Comparison of ENCODE assay signal across 16 cellular contexts in genomic region chr22:41768420-41768819, GRCh38. TPM values are rescaled to one million over a fixed set of nuclear protein-coding genes. Genes with fewer than 3 reads are reported as not detected.
A peak's percentile ranks its signal among the peaks of the same experiment; 100 is the strongest.
DNase-seq lines count a peak whose midpoint lies in the region; ATAC-seq, FAIRE-seq and TF ChIP-seq lines count a peak whose summit lies in the region.
"Had no signal": no experiment of that assay in that cellular context is flagged by ENCODE, and none has a peak within 500 bp of the region (broad histone marks: within the 10 kb centered on the region; RNA-seq: fewer than 3 reads in every experiment).

No MANE protein-coding gene starts in this region.

- intact Hi-C loops in GM12878 (cut with micrococcal nuclease; ENCODE audit: unreplicated experiment), result no loop called here

- H3K27ac ChIP-seq in GM12878 (ENCODE audit: control insufficient read depth, insufficient read depth), result no peak overlapping the region
- H3K27ac ChIP-seq: neutrophil had no signal

- TF ChIP-seq POLR2A in GM12878 (IDR thresholded peaks at IDR 0.05; ENCODE audit: low read depth, low read length), result no peak

- no peak for TF ChIP-seq CTCF in GM12878 (IDR thresholded peaks at IDR 0.05 in 2 of 3, conservative IDR thresholded peaks at IDR 0.05 in 1 of 3; ENCODE audit: control insufficient read depth in 2 of 3, extremely low read depth in 1 of 3, insufficient read depth in 1 of 3, low read depth in 3 of 3, low read length in 3 of 3)

- no peak overlapping the region for H3K9ac ChIP-seq in GM12878 (ENCODE audit: control insufficient read depth, insufficient read depth, low read length)

- H3K79me2 ChIP-seq in GM12878 (ENCODE audit: control insufficient read depth, insufficient read depth, low read length), result no peaks in the 10 kb centered on the region

- H2AFZ ChIP-seq in GM12878 (ENCODE audit: control insufficient read depth, low read depth, low read length), result no peak overlapping the region

- H3K9me3 ChIP-seq in GM12878 (replicated peaks; ENCODE audit: control insufficient read depth, insufficient read depth, low read length), result no peaks in the 10 kb centered on the region
- H3K9me3 ChIP-seq: neutrophil had no signal

- ATAC-seq in GM12878, result peak; percentile 59
- ATAC-seq in GM21737 (IDR thresholded peaks at IDR 0.05; ENCODE audit: unreplicated experiment), result no peak
- no peak for ATAC-seq in GM18868 (IDR thresholded peaks at IDR 0.05; ENCODE audit: unreplicated experiment)

- H3K4me1 ChIP-seq in GM12878 (ENCODE audit: control insufficient read depth, insufficient read depth, low read length), result no peaks in the 10 kb centered on the region

- SMC1A ChIA-PET in GM12878 (lab: Charles Lee; ENCODE audit: uncharacterized antibody, unreplicated experiment), result interaction anchor here (0.6 to 3.8 kb wide), 10 partner anchors 8 to 89 kb away, joined by 3 to 16 read pairs (median 5); partner anchors contain the start of genes CCDC134 and MEI1

- POLR2A ChIA-PET in GM12878 (lab: Charles Lee), result interaction anchor here (1.1 to 1.7 kb wide), 3 partner anchors 13 to 62 kb away, joined by 3 to 5 read pairs (median 4); partner anchors contain the start of gene CCDC134

- RAD21 ChIA-PET in GM12878 (lab: Charles Lee; ENCODE audit: unreplicated experiment), result interaction anchor here (0.6 to 2.9 kb wide), 3 partner anchors 13 to 672 kb away, joined by 3 to 13 read pairs (median 5); no protein-coding TSS in a partner anchor

- in situ Hi-C loops in GM12878 (cut with MboI), result no loop called here

- no peak overlapping the region for H3K4me2 ChIP-seq in GM12878 (ENCODE audit: control insufficient read depth, insufficient read depth)

- 41% methylated on average over 2 of the region's 2 CpGs for WGBS in GM12878 (ENCODE audit: insufficient coverage, insufficient replicate concordance, low lambda C conversion rate, missing lambda C conversion rate)

- no peaks in the 10 kb centered on the region for H3K27me3 ChIP-seq in GM12878 (replicated peaks in 1 of 2; ENCODE audit: control insufficient read depth in 2 of 2, insufficient read depth in 2 of 2, low read length in 1 of 2)
- H3K27me3 ChIP-seq: neutrophil had no signal

- FAIRE-seq in GM12878 (lab: Jason Lieb, UNC), result no peak

- no TSS peak for BruUV-seq in GM12878 (replicated peaks; lab: Mats Ljungman, UMichigan)

- no peak for TF ChIP-seq EP300 in GM12878 (IDR thresholded peaks at IDR 0.05; ENCODE audit: borderline replicate concordance in 1 of 2, control insufficient read depth in 1 of 2, low read depth in 2 of 2, low read length in 2 of 2)

- TF ChIP-seq RAD21 in GM12878 (IDR thresholded peaks at IDR 0.05; ENCODE audit: insufficient read depth, low read depth, low read length), result no peak

- no peaks in the 10 kb centered on the region for H4K20me1 ChIP-seq in GM12878 (ENCODE audit: control insufficient read depth, insufficient read depth)

- no peaks in the 10 kb centered on the region; a peak in 1 of 4 replicates for H3K36me3 ChIP-seq in GM12878 (ENCODE audit: control insufficient read depth in 2 of 2, insufficient read depth in 2 of 2, low read length in 1 of 2)
- H3K36me3 ChIP-seq: neutrophil had no signal

- CTCF ChIA-PET in GM12878 (lab: Yijun Ruan, JAX), result interaction anchor here (0.7 to 3.8 kb wide), 10 partner anchors 10 to 303 kb away, joined by 3 to 26 read pairs (median 7); partner anchors contain the start of gene MEI1

- DNase-seq in Daoy (ENCODE audit: low read depth) (peak; percentile 61), Kasumi-1 (lab: John Stamatoyannopoulos, UW) (peak; percentile 52), GM12878 (ENCODE audit: low read depth, low spot score) (no peak), left kidney (ENCODE audit: low read depth, low spot score) (peak; percentile 69), cerebellum (ENCODE audit: low spot score) (no peak)
- DNase-seq in activated effector memory CD4-positive, alpha-beta T cell treated with anti-CD3 and anti-CD28 coated beads, Interleukin-2, amount 50 U/mL, for 16 hours, result no peak
- DNase-seq: activated naive CD8-positive, alpha-beta T cell treated with anti-CD3 and anti-CD28 coated beads, Interleukin-2, amount 10 ng/mL, durations not matched to agents 7 days and 5 days; Calu3; endodermal cell; immature natural killer cell; NCI-H2107; Right ventricle myocardium superior; stimulated activated CD4-positive, alpha-beta T cell treated with anti-CD3 and anti-CD28 coated beads, Interleukin-2, amount 100 ng/mL, for 24 hours had no signal

- H3K4me3 ChIP-seq in GM12878, result no peak overlapping the region

TF ChIP-seq in GM12878, 131 proteins besides CTCF, POLR2A, EP300 and RAD21 (continues in another document):
- TF ChIP-seq ZBTB4 (CRISPR knock-in tag; IDR thresholded peaks at IDR 0.05), result no peak
- no peak for TF ChIP-seq CHD2 (IDR thresholded peaks at IDR 0.05; ENCODE audit: borderline replicate concordance, low read depth, low read length)
- TF ChIP-seq, protein P1, sequence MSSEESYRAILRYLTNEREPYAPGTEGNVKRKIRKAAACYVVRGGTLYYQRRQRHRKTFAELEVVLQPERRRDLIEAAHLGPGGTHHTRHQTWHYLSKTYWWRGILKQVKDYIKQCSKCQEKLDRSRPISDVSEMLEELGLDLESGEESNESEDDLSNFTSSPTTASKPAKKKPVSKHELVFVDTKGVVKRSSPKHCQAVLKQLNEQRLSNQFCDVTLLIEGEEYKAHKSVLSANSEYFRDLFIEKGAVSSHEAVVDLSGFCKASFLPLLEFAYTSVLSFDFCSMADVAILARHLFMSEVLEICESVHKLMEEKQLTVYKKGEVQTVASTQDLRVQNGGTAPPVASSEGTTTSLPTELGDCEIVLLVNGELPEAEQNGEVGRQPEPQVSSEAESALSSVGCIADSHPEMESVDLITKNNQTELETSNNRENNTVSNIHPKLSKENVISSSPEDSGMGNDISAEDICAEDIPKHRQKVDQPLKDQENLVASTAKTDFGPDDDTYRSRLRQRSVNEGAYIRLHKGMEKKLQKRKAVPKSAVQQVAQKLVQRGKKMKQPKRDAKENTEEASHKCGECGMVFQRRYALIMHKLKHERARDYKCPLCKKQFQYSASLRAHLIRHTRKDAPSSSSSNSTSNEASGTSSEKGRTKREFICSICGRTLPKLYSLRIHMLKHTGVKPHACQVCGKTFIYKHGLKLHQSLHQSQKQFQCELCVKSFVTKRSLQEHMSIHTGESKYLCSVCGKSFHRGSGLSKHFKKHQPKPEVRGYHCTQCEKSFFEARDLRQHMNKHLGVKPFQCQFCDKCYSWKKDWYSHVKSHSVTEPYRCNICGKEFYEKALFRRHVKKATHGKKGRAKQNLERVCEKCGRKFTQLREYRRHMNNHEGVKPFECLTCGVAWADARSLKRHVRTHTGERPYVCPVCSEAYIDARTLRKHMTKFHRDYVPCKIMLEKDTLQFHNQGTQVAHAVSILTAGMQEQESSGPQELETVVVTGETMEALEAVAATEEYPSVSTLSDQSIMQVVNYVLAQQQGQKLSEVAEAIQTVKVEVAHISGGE (CRISPR knock-in tag; IDR thresholded peaks at IDR 0.05), result no peak
- no peak for TF ChIP-seq FOXK2 (IDR thresholded peaks at IDR 0.05)

RNA-seq across cellular contexts. Expression of gene CCDC134, which starts 32.1 kb away (rescaled TPM):
- 10.6 and 12.9 TPM in 2 replicates for total RNA-seq in Daoy (2014; rRNA removed; shearing (Covaris generic))
- 19.5 and 23.0 TPM in 2 replicates for total RNA-seq in GM12878 (2013; cell fraction: nucleolus; rRNA removed)
- 14.5 and 15.8 TPM in 2 replicates for total RNA-seq in GM12878 (2014; rRNA removed)
- total RNA-seq in GM12878 (2014; rRNA removed; fragmentation: Illumina TruSeq; extraction: Trizol), result 11.8 and 13.6 TPM in 2 replicates
- total RNA-seq in GM12878 (2021), result 18.2 and 19.3 TPM in 2 replicates
- 2.9 TPM for polyA plus RNA-seq in GM12878 (2011; ENCODE audit: low read depth)
- polyA plus RNA-seq in GM12878 (2011; rRNA removed), result 4.7 and 8.2 TPM in 2 replicates
- 12.0 and 15.1 TPM in 2 replicates for polyA plus RNA-seq in GM12878 (2011; cell fraction: cytosol; rRNA removed)
- 12.0 and 13.9 TPM in 2 replicates for polyA plus RNA-seq in GM12878 (2011; cell fraction: nucleus; rRNA removed)
- polyA plus RNA-seq in GM12878 (2012), result 4.8 and 5.4 TPM in 2 replicates
- polyA plus RNA-seq in GM12878 (2014; fragmentation: Illumina TruSeq; extraction: Trizol), result 9.1 and 10.6 TPM in 2 replicates
- polyA plus RNA-seq in GM12878 (2014; fragmentation: Nextera tagmentation; extraction: Ambion mirVana), result 1 to 10 TPM in 1 of 2 experiments, under 1 TPM in 1; 0.35 to 1.2 TPM
- polyA plus RNA-seq in GM12878 (2014; rRNA removed), result 10.7 and 14.0 TPM in 2 replicates
- 10 to 100 TPM; 12.8 to 14.4 TPM for polyA plus RNA-seq in GM12878 (2016; fragmentation: Nextera tagmentation; extraction: Ambion mirVana)
- 22.6 and 41.9 TPM in 2 replicates for polyA minus RNA-seq in GM12878 (2011; rRNA and poly(A)+ RNA removed)
- 11.0 and 13.6 TPM in 2 replicates for polyA minus RNA-seq in GM12878 (2011; cell fraction: cytosol; rRNA and poly(A)+ RNA removed)
- polyA minus RNA-seq in GM12878 (2011; cell fraction: nucleus; rRNA and poly(A)+ RNA removed), result 7.3 and 9.1 TPM in 2 replicates
- 13.0 TPM for total RNA-seq in cerebellum

Comparison
In these comparisons a context has a peak if more than half of its experiments do, and no peak if none do; other contexts are left out.
1. DNase-seq: peak in Daoy (single experiment), Kasumi-1 (2 of 2) and left kidney (single experiment); none in GM12878 (single experiment), cerebellum (single experiment) and activated effector memory CD4-positive, alpha-beta T cell treated with anti-CD3 and anti-CD28 coated beads, Interleukin-2, amount 50 U/mL, for 16 hours (single experiment).